15 cellular contexts compared by ENCODE assay signal in genomic region chr5:41722359-41722950, GRCh38.
A peak's percentile ranks its signal among the peaks of the same experiment; 100 is the strongest.
DNase-seq lines count a peak whose midpoint lies in the region; TF ChIP-seq lines count a peak whose summit lies in the region.
"Had no signal": no experiment of that assay in that cellular context is flagged by ENCODE, and none has a peak within 500 bp of the region (broad histone marks: within the 10 kb centered on the region; RNA-seq: fewer than 3 reads in every experiment).

No MANE protein-coding gene starts in this region.

- no peak overlapping the region for H3K27ac Mint-ChIP-seq in activated naive CD4-positive, alpha-beta T cell treated with anti-CD3 and anti-CD28 coated beads, Interleukin-2, amount 10 ng/mL, durations not matched to agents 7 days and 5 days
- H3K27ac Mint-ChIP-seq: memory B cell had no signal

- no peak overlapping the region for H4K91ac ChIP-seq in neuronal stem cell (ENCODE audit: low read depth, low read length, poor library complexity)

- H3K14ac ChIP-seq in neuronal stem cell (ENCODE audit: low read length) = no peak overlapping the region

- no peak overlapping the region for H3K4me2 ChIP-seq in neuronal stem cell (ENCODE audit: insufficient read depth, low read length, poor library complexity, severe bottlenecking)

- no peak overlapping the region for H2BK120ac ChIP-seq in neuronal stem cell (ENCODE audit: low read depth, low read length)

- TF ChIP-seq CTCF in GM12873 (IDR thresholded peaks at IDR 0.05; ENCODE audit: insufficient read depth, low read depth, low read length, missing control alignments) (peak; percentile 28), astrocyte of the cerebellum (IDR thresholded peaks at IDR 0.05; ENCODE audit: low read depth, low read length, missing control alignments) (peak; percentile 32)

- H3K9ac ChIP-seq in neuronal stem cell (ENCODE audit: low read depth, low read length, poor library complexity) = no peak overlapping the region

- no peak overlapping the region for H3K27ac ChIP-seq in neuronal stem cell (replicated peaks; ENCODE audit: low read length)
- H3K27ac ChIP-seq: heart right ventricle, HL-60, tibial artery had no signal

- WGBS in neuronal stem cell (ENCODE audit: extremely low coverage in 2 of 2, insufficient read length in 2 of 2, insufficient replicate concordance in 1 of 2), 2 donors = no CpG with 5 or more reads among the region's 3 CpGs

- no peaks in the 10 kb centered on the region for H3K9me3 ChIP-seq in neuronal stem cell (replicated peaks in 1 of 2; ENCODE audit: control insufficient read depth in 2 of 2, insufficient read depth in 1 of 2, low read depth in 1 of 2, low read length in 2 of 2)
- H3K9me3 ChIP-seq: heart right ventricle, tibial artery had no signal

- no peak overlapping the region for H2BK15ac ChIP-seq in neuronal stem cell (ENCODE audit: low read length)

- no peak overlapping the region for H4K8ac ChIP-seq in neuronal stem cell (ENCODE audit: low read depth, low read length)

- no peak overlapping the region for H2AK5ac ChIP-seq in neuronal stem cell (ENCODE audit: low read depth, low read length)

- peak overlapping the region; percentile 38 for H3K4ac ChIP-seq in neuronal stem cell (ENCODE audit: low read length)

- H3K23ac ChIP-seq in neuronal stem cell (ENCODE audit: low read depth, low read length, poor library complexity) = no peak overlapping the region

- peaks cover 0 to 2% of the 10 kb centered on the region in 2 donors for H3K4me1 ChIP-seq in neuronal stem cell (ENCODE audit: control insufficient read depth in 2 of 2, insufficient read depth in 1 of 2, low read depth in 1 of 2, low read length in 2 of 2)
- H3K4me1 ChIP-seq: heart right ventricle, tibial artery had no signal

- H2AFZ ChIP-seq in neuronal stem cell (ENCODE audit: low read length) = no peak overlapping the region

- H3K36me3 ChIP-seq in neuronal stem cell (replicated peaks in 1 of 2; ENCODE audit: control insufficient read depth in 2 of 2, insufficient read depth in 2 of 2, low read length in 2 of 2) = no peaks in the 10 kb centered on the region
- H3K36me3 ChIP-seq: heart right ventricle, tibial artery had no signal

- no peaks in the 10 kb centered on the region for H3K79me1 ChIP-seq in neuronal stem cell (ENCODE audit: low read depth, low read length)

- DNase-seq in Kasumi-1 (lab: John Stamatoyannopoulos, UW) (peak; percentile 8 to 17), astrocyte of the cerebellum (ENCODE audit: low read depth) (no peak), neuronal stem cell (ENCODE audit: low spot score) (no peak), NCI-H146 (lab: John Stamatoyannopoulos, UW) (no peak), germinal center (ENCODE audit: low spot score) (no peak)
- no peak for DNase-seq in activated naive CD4-positive, alpha-beta T cell treated with anti-CD3 and anti-CD28 coated beads, Interleukin-2, amount 10 ng/mL, durations not matched to agents 7 days and 5 days
- DNase-seq: activated gamma-delta T cell, cortex of kidney, DMS53, heart right ventricle, NCI-H1105, tibial artery had no signal

- CTCF ChIA-PET in activated naive CD4-positive, alpha-beta T cell treated with anti-CD3 and anti-CD28 coated beads, Interleukin-2, amount 10 ng/mL, durations not matched to agents 7 days and 5 days (lab: Charles Lee) = no interaction called here

- no peaks in the 10 kb centered on the region for H3K9me3 Mint-ChIP-seq in activated naive CD4-positive, alpha-beta T cell treated with anti-CD3 and anti-CD28 coated beads, Interleukin-2, amount 10 ng/mL, durations not matched to agents 7 days and 5 days
- H3K9me3 Mint-ChIP-seq: memory B cell had no signal

- no peaks in the 10 kb centered on the region for H3K4me1 Mint-ChIP-seq in activated naive CD4-positive, alpha-beta T cell treated with anti-CD3 and anti-CD28 coated beads, Interleukin-2, amount 10 ng/mL, durations not matched to agents 7 days and 5 days
- H3K4me1 Mint-ChIP-seq: memory B cell had no signal

- no peaks in the 10 kb centered on the region for H3K27me3 ChIP-seq in neuronal stem cell (ENCODE audit: control insufficient read depth in 3 of 3, insufficient read depth in 3 of 3, low read depth in 1 of 3, low read length in 3 of 3)
- H3K27me3 ChIP-seq: heart right ventricle, tibial artery had no signal

- H3K4me3 Mint-ChIP-seq in activated naive CD4-positive, alpha-beta T cell treated with anti-CD3 and anti-CD28 coated beads, Interleukin-2, amount 10 ng/mL, durations not matched to agents 7 days and 5 days = no peak overlapping the region
- H3K4me3 Mint-ChIP-seq: memory B cell had no signal

- H3K4me3 ChIP-seq in astrocyte of the cerebellum (ENCODE audit: low read depth, low read length) = no peak overlapping the region
- no peak overlapping the region for H3K4me3 ChIP-seq in neuronal stem cell (ENCODE audit: low read length in 2 of 2)
- H3K4me3 ChIP-seq: heart right ventricle, tibial artery had no signal

- H2BK5ac ChIP-seq in neuronal stem cell (ENCODE audit: low read length) = no peak overlapping the region

- no peak overlapping the region for H3K18ac ChIP-seq in neuronal stem cell (ENCODE audit: low read length)

- in situ Hi-C loops in astrocyte of the cerebellum (cut with HindIII; ENCODE audit: low sequenced_read_pairs) = no loop called here

- peaks cover 9% of the 10 kb centered on the region for H3K27me3 Mint-ChIP-seq in activated naive CD4-positive, alpha-beta T cell treated with anti-CD3 and anti-CD28 coated beads, Interleukin-2, amount 10 ng/mL, durations not matched to agents 7 days and 5 days
- H3K27me3 Mint-ChIP-seq: memory B cell had no signal

- H3K36me3 Mint-ChIP-seq in activated naive CD4-positive, alpha-beta T cell treated with anti-CD3 and anti-CD28 coated beads, Interleukin-2, amount 10 ng/mL, durations not matched to agents 7 days and 5 days = no peaks in the 10 kb centered on the region
- H3K36me3 Mint-ChIP-seq: memory B cell had no signal

- H2BK12ac ChIP-seq in neuronal stem cell (ENCODE audit: low read length) = no peak overlapping the region

Comparison
In these comparisons a context has a peak if more than half of its experiments do, and no peak if none do; other contexts are left out.
1. DNase-seq: peak in Kasumi-1 (2 of 2); none in astrocyte of the cerebellum (single experiment), neuronal stem cell (single experiment), NCI-H146 (single experiment), germinal center (single experiment) and activated naive CD4-positive, alpha-beta T cell treated with anti-CD3 and anti-CD28 coated beads, Interleukin-2, amount 10 ng/mL, durations not matched to agents 7 days and 5 days (single experiment).